ENCODE assay signal across 1 cellular context in the genomic region with DNA sequence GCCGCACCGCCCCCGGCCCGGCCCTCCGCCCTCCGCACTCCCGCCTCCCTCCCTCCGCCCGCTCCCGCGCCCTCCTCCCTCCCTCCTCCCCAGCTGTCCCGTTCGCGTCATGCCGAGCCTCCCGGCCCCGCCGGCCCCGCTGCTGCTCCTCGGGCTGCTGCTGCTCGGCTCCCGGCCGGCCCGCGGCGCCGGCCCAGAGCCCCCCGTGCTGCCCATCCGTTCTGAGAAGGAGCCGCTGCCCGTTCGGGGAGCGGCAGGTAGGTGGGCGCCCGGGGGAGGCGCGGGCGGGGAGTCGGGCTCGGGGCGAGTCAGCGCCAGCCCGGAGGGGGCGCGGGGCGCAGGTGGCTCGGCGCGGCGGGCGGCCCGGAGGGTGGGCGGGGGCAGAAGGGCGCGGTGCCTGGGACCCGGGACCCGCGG.
TF ChIP-seq lines count a peak whose summit lies in the region.

No MANE protein-coding gene starts in this region.

TF ChIP-seq in H1, 55 proteins besides CTCF, POLR2A, EP300 and RAD21:
- TF ChIP-seq CREB1 (IDR thresholded peaks at IDR 0.05): peak; percentile 57; the same call in 1 of the 2 replicates
- no peak for TF ChIP-seq RFX5 (IDR thresholded peaks at IDR 0.05; ENCODE audit: borderline replicate concordance, low read depth, low read length)
